In the genomic region with DNA sequence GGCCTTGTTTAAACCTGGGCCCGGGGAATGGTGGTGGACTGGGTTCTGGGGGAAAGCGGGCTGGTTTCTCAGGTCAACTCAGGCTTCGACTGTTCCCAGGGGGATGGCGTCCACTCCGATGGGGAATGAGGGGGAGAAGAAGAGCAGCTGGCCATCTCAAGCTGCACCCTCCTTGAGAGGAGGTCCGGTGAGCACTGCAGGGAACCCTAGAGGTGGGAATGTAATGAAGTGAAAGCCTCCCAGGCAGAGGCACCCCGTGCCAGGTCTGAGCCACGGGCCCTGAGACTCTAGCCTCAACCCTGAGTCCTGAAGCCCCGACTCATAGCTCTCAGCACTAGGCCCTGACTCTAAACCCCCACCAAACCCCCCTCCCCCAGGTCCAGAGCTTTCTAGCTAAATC, we compare ENCODE assay signal across 24 cellular contexts. TPM values are rescaled to one million over a fixed set of nuclear protein-coding genes. Genes with fewer than 3 reads are reported as not detected.
A peak's percentile ranks its signal among the peaks of the same experiment; 100 is the strongest.
DNase-seq lines count a peak whose midpoint lies in the region; ATAC-seq, FAIRE-seq and TF ChIP-seq lines count a peak whose summit lies in the region.
"Had no signal": no experiment of that assay in that cellular context is flagged by ENCODE, and none has a peak within 500 bp of the region (broad histone marks: within the 10 kb centered on the region; RNA-seq: fewer than 3 reads in every experiment).

No MANE protein-coding gene starts in this region.

- H3K9me3 ChIP-seq in K562 (replicated peaks; ENCODE audit: control insufficient read depth, insufficient read depth, low read depth, low read length), result no peaks in the 10 kb centered on the region
- H3K9me3 ChIP-seq: A549, tibial artery had no signal

- H2AFZ ChIP-seq in K562 (ENCODE audit: low read depth, low read length), result peak overlapping the region; percentile 99

- POLR2A ChIA-PET in activated CD4-positive, alpha-beta T cell treated with anti-CD3 and anti-CD28 coated beads, Interleukin-2, amount 10 ng/mL, durations not matched to agents 7 days and 5 days (lab: Charles Lee), result no interaction called here
- POLR2A ChIA-PET in K562 (lab: Yijun Ruan, JAX), result interaction anchor here (0.7 kb wide), 1 partner anchor 13 kb away, joined by 3 read pairs; no protein-coding TSS in a partner anchor

- no peak for TF ChIP-seq EP300 in K562 (IDR thresholded peaks at IDR 0.05; ENCODE audit: low read length)

- peaks cover 11% of the 10 kb centered on the region; the same call in 2 of the 3 replicates for H3K79me2 ChIP-seq in K562 (ENCODE audit: control insufficient read depth, insufficient read depth, low read length)

- intact Hi-C loops in activated CD4-positive, alpha-beta T cell treated with anti-CD3 and anti-CD28 coated beads, Interleukin-2, amount 10 ng/mL, durations not matched to agents 24 days and 14 days (cut with micrococcal nuclease), result loop anchor here (10.0 kb wide), 2 partner anchors 111 to 161 kb away; a partner anchor contains a TSS
- intact Hi-C loops in K562 (cut with micrococcal nuclease) (loop anchor here (5.0 kb wide), 1 partner anchor 143 kb away; no protein-coding TSS in a partner anchor), posterior vena cava (cut with DNase I) (loop anchor here in 1 of 2 donors (5.0 kb wide), 1 partner anchor 98 kb away; a partner anchor contains a TSS)

- peak overlapping the region; percentile 57 for H3K27ac Mint-ChIP-seq in activated CD4-positive, alpha-beta T cell treated with anti-CD3 and anti-CD28 coated beads, Interleukin-2, amount 10 ng/mL, durations not matched to agents 7 days and 5 days
- H3K27ac Mint-ChIP-seq in activated CD4-positive, alpha-beta T cell treated with anti-CD3 and anti-CD28 coated beads, Interleukin-2, amount 10 ng/mL, durations not matched to agents 24 days and 14 days, result no peak overlapping the region

- CTCF ChIA-PET in activated CD4-positive, alpha-beta T cell treated with anti-CD3 and anti-CD28 coated beads, Interleukin-2, amount 10 ng/mL, durations not matched to agents 7 days and 5 days (lab: Charles Lee), result interaction anchor here (0.7 to 2.2 kb wide), 5 partner anchors 13 to 40 kb away, joined by 3 to 4 read pairs (median 4); a partner anchor contains a TSS
- CTCF ChIA-PET in K562 (lab: Yijun Ruan, JAX; ENCODE audit: low intra/inter-chr PET ratio), result no interaction called here

- TF ChIP-seq CTCF in K562 (IDR thresholded peaks at IDR 0.05 in 2 of 3, conservative IDR thresholded peaks at IDR 0.05 in 1 of 3; ENCODE audit: insufficient read depth in 2 of 3, low read depth in 1 of 3, low read length in 3 of 3), result no peak

- H3K4me2 ChIP-seq in K562 (ENCODE audit: insufficient read depth, low read length), result no peak overlapping the region

- no peak overlapping the region for H3K27ac ChIP-seq in K562 (ENCODE audit: extremely low read depth, low read depth, low read length)

- FAIRE-seq in K562 (lab: Jason Lieb, UNC), result no peak
- FAIRE-seq: A549, H54 had no signal

- H3K9me3 Mint-ChIP-seq in activated CD4-positive, alpha-beta T cell treated with anti-CD3 and anti-CD28 coated beads, Interleukin-2, amount 10 ng/mL, durations not matched to agents 7 days and 5 days, result no peaks in the 10 kb centered on the region
- no peaks in the 10 kb centered on the region for H3K9me3 Mint-ChIP-seq in activated CD4-positive, alpha-beta T cell treated with anti-CD3 and anti-CD28 coated beads, Interleukin-2, amount 10 ng/mL, durations not matched to agents 24 days and 14 days
- H3K9me3 Mint-ChIP-seq: activated CD4-positive, alpha-beta memory T cell treated with anti-CD3 and anti-CD28 coated beads for 36 hours; CD8-positive, alpha-beta T cell; natural killer cell treated with Interleukin-12 subunit alpha and Interleukin-12 subunit beta and Interleukin-15 and Interleukin-18, amount 100 ng/mL, for 72 hours; T-helper 1 cell treated with Interleukin-12 subunit alpha and Interleukin-12 subunit beta and Interleukin-4 antibody, amounts not matched to agents 30 μg/mL and 1 μg/mL, for 36 hours had no signal

- WGBS in K562 (ENCODE audit: insufficient coverage, low coverage, missing lambda C conversion rate), result 47% methylated on average over 9 of the region's 9 CpGs

- in situ Hi-C loops in K562 (cut with MboI), result no loop called here

- no peak for TF ChIP-seq RAD21 in K562 (CRISPR knock-in tag; conservative IDR thresholded peaks at IDR 0.05 in 1 of 2, IDR thresholded peaks at IDR 0.05 in 1 of 2)

- H3K9me1 ChIP-seq in K562 (ENCODE audit: control insufficient read depth, insufficient read depth, low read length), result no peaks in the 10 kb centered on the region

- H3K36me3 ChIP-seq in H7 (replicated peaks; ENCODE audit: control insufficient read depth, insufficient read depth, low read length), result peaks cover 6% of the 10 kb centered on the region
- H3K36me3 ChIP-seq in K562 (ENCODE audit: control insufficient read depth, insufficient read depth, low read length), result peaks cover 17% of the 10 kb centered on the region; the same call in 2 of the 3 replicates

- no TSS peak for BruUV-seq in K562 (replicated peaks; lab: Mats Ljungman, UMichigan)

- H3K36me3 Mint-ChIP-seq in activated CD4-positive, alpha-beta T cell treated with anti-CD3 and anti-CD28 coated beads, Interleukin-2, amount 10 ng/mL, durations not matched to agents 7 days and 5 days (ENCODE audit: low read depth), result peaks cover 15% of the 10 kb centered on the region
- H3K36me3 Mint-ChIP-seq in activated CD4-positive, alpha-beta T cell treated with anti-CD3 and anti-CD28 coated beads, Interleukin-2, amount 10 ng/mL, durations not matched to agents 24 days and 14 days (ENCODE audit: low read depth), result peaks cover 19% of the 10 kb centered on the region
- H3K36me3 Mint-ChIP-seq: natural killer cell treated with Interleukin-12 subunit alpha and Interleukin-12 subunit beta and Interleukin-15 and Interleukin-18, amount 100 ng/mL, for 72 hours had no signal

- no peaks in the 10 kb centered on the region for H3K27me3 Mint-ChIP-seq in activated CD4-positive, alpha-beta T cell treated with anti-CD3 and anti-CD28 coated beads, Interleukin-2, amount 10 ng/mL, durations not matched to agents 7 days and 5 days
- H3K27me3 Mint-ChIP-seq in activated CD4-positive, alpha-beta T cell treated with anti-CD3 and anti-CD28 coated beads, Interleukin-2, amount 10 ng/mL, durations not matched to agents 24 days and 14 days, result peaks cover 2% of the 10 kb centered on the region
- H3K27me3 Mint-ChIP-seq: activated CD4-positive, alpha-beta memory T cell treated with anti-CD3 and anti-CD28 coated beads for 36 hours had no signal

- H3K4me3 ChIP-seq in H7 (ENCODE audit: insufficient read depth, low read depth, low read length), result no peak overlapping the region
- no peak overlapping the region for H3K4me3 ChIP-seq in K562
- H3K4me3 ChIP-seq: A549, lung had no signal

- H3K27me3 ChIP-seq in H7 (ENCODE audit: control insufficient read depth, insufficient read depth, low read length), result no peaks in the 10 kb centered on the region
- no peaks in the 10 kb centered on the region; a peak in 1 of 5 replicates for H3K27me3 ChIP-seq in K562 (ENCODE audit: control insufficient read depth in 2 of 2, insufficient read depth in 2 of 2, low read length in 2 of 2)
- H3K27me3 ChIP-seq: tibial artery had no signal

- H3K4me3 Mint-ChIP-seq in activated CD4-positive, alpha-beta T cell treated with anti-CD3 and anti-CD28 coated beads, Interleukin-2, amount 10 ng/mL, durations not matched to agents 7 days and 5 days, result no peak overlapping the region
- no peak overlapping the region for H3K4me3 Mint-ChIP-seq in activated CD4-positive, alpha-beta T cell treated with anti-CD3 and anti-CD28 coated beads, Interleukin-2, amount 10 ng/mL, durations not matched to agents 24 days and 14 days

- peak overlapping the region in 1 of 2 experiments; percentile 55; a peak in 2 of 4 replicates for H3K9ac ChIP-seq in K562 (ENCODE audit: insufficient read depth in 1 of 2, low read depth in 2 of 2, low read length in 2 of 2)

- ATAC-seq in K562 (no peak), GM19328 (IDR thresholded peaks at IDR 0.05; ENCODE audit: unreplicated experiment) (no peak)

- peaks cover 0 to 28% of the 10 kb centered on the region in 2 experiments; a peak in 3 of 5 replicates for H3K4me1 ChIP-seq in K562 (replicated peaks in 1 of 2; ENCODE audit: control insufficient read depth in 2 of 2, insufficient read depth in 2 of 2, low read length in 2 of 2)

- no peaks in the 10 kb centered on the region for H4K20me1 ChIP-seq in K562 (replicated peaks; ENCODE audit: control insufficient read depth, insufficient read depth, low read length)

- peaks cover 31% of the 10 kb centered on the region for H3K4me1 Mint-ChIP-seq in activated CD4-positive, alpha-beta T cell treated with anti-CD3 and anti-CD28 coated beads, Interleukin-2, amount 10 ng/mL, durations not matched to agents 7 days and 5 days
- H3K4me1 Mint-ChIP-seq in activated CD4-positive, alpha-beta T cell treated with anti-CD3 and anti-CD28 coated beads, Interleukin-2, amount 10 ng/mL, durations not matched to agents 24 days and 14 days, result peaks cover 22% of the 10 kb centered on the region

- TF ChIP-seq POLR2A in K562 (conservative IDR thresholded peaks at IDR 0.05), result no peak

- no peak for DNase-seq in activated CD4-positive, alpha-beta T cell treated with anti-CD3 and anti-CD28 coated beads, Interleukin-2, amount 10 ng/mL, durations not matched to agents 7 days and 5 days
- DNase-seq in activated CD4-positive, alpha-beta T cell treated with anti-CD3 and anti-CD28 coated beads, Interleukin-2, amount 10 ng/mL, durations not matched to agents 24 days and 14 days, result no peak
- peak; percentile 30 for DNase-seq in H7
- DNase-seq in K562 (ENCODE audit: extremely low read depth in 1 of 4, low spot score in 3 of 4), result no peak
- peak; percentile 80 for DNase-seq in posterior vena cava (ENCODE audit: low spot score)
- no peak for DNase-seq in activated gamma-delta T cell (lab: John Stamatoyannopoulos, UW)
- no peak for DNase-seq in amygdala (lab: John Stamatoyannopoulos, UW)
- DNase-seq: activated CD4-positive, alpha-beta memory T cell treated with anti-CD3 and anti-CD28 coated beads for 36 hours; activated naive CD4-positive, alpha-beta T cell treated with anti-CD3 and anti-CD28 coated beads, Interleukin-2, amount 50 U/mL, for 16 hours; CD8-positive, alpha-beta T cell; EL; left cardiac atrium; NCI-H1417 treated with DMSO at 0.1 percent for 48 hours; NCI-H2081 treated with DMSO at 0.1 percent for 48 hours; NCI-H226; RPMI8226; stimulated activated CD4-positive, alpha-beta T cell treated with anti-CD3 and anti-CD28 coated beads, Interleukin-2, amount 100 ng/mL, for 24 hours; tibial artery had no signal

RNA-seq across cellular contexts. Expression of a gene that starts 1.2 kb away (rescaled TPM):
- 10 to 100 TPM; 62.5 to 82.1 TPM for total RNA-seq in activated CD4-positive, alpha-beta T cell treated with anti-CD3 and anti-CD28 coated beads, Interleukin-2, amount 10 ng/mL, durations not matched to agents 7 days and 5 days
- 69.2 and 71.2 TPM in 2 replicates for total RNA-seq in activated CD4-positive, alpha-beta T cell treated with anti-CD3 and anti-CD28 coated beads, Interleukin-2, amount 10 ng/mL, durations not matched to agents 24 days and 14 days
- total RNA-seq in H7 (2014; rRNA removed; shearing (Covaris generic)), result 91.3 and 97.6 TPM in 2 replicates
- 14.9 and 44.1 TPM in 2 replicates for total RNA-seq in K562 (2011; cell fraction: chromatin; rRNA removed; ENCODE audit: low replicate concordance)
- 55.1 and 61.0 TPM in 2 replicates for total RNA-seq in K562 (2011; cell fraction: nucleolus; rRNA removed)
- 40.9 and 42.1 TPM in 2 replicates for total RNA-seq in K562 (2011; cell fraction: nucleoplasm; rRNA removed)
- total RNA-seq in K562 (2014; rRNA removed), result 32.5 and 42.4 TPM in 2 replicates
- total RNA-seq in K562 (2014; rRNA removed; fragmentation: Illumina TruSeq; extraction: Trizol), result 6.3 and 8.4 TPM in 2 replicates
- 17.1 and 17.6 TPM in 2 replicates for total RNA-seq in K562 (2015; rRNA removed; fragmentation: Illumina TruSeq; extraction: Trizol)
- 34.3 and 36.7 TPM in 2 replicates for total RNA-seq in K562 (2021)
- polyA plus RNA-seq in K562 (2011; rRNA removed), result 23.0 and 31.9 TPM in 2 replicates
- 49.9 and 76.4 TPM in 2 replicates for polyA plus RNA-seq in K562 (2011; cell fraction: cytosol; rRNA removed)
- 39.2 and 47.5 TPM in 2 replicates for polyA plus RNA-seq in K562 (2011; cell fraction: nucleus; rRNA removed)
- 35.6 and 54.1 TPM in 2 replicates for polyA plus RNA-seq in K562 (2012)
- polyA plus RNA-seq in K562 (2014; fragmentation: Illumina TruSeq; extraction: Trizol), result 24.4 and 38.2 TPM in 2 replicates
- 1 to 10 TPM; 1.3 to 2.1 TPM for polyA plus RNA-seq in K562 (2014; fragmentation: Nextera tagmentation; extraction: Ambion mirVana)
- polyA plus RNA-seq in K562 (2014; rRNA removed), result 37.0 and 37.9 TPM in 2 replicates
- 13.3 and 16.1 TPM in 2 replicates for polyA minus RNA-seq in K562 (2011; rRNA and poly(A)+ RNA removed)
- polyA minus RNA-seq in K562 (2011; cell fraction: cytosol; rRNA and poly(A)+ RNA removed), result 29.5 and 30.0 TPM in 2 replicates
- polyA minus RNA-seq in K562 (2011; cell fraction: nucleus; rRNA and poly(A)+ RNA removed), result 12.5 and 12.9 TPM in 2 replicates
- 10 to 100 TPM; 54.6 to 75.6 TPM for total RNA-seq in posterior vena cava

RNA-seq across cellular contexts. Expression of a gene that starts 35.1 kb away (rescaled TPM):
- not detected for total RNA-seq in activated CD4-positive, alpha-beta T cell treated with anti-CD3 and anti-CD28 coated beads, Interleukin-2, amount 10 ng/mL, durations not matched to agents 7 days and 5 days
- 0.26 and 0.61 TPM in 2 replicates for total RNA-seq in activated CD4-positive, alpha-beta T cell treated with anti-CD3 and anti-CD28 coated beads, Interleukin-2, amount 10 ng/mL, durations not matched to agents 24 days and 14 days
- total RNA-seq in H7 (2014; rRNA removed; shearing (Covaris generic)), result 47.3 and 59.0 TPM in 2 replicates
- 0.65 TPM in 1 of 2 replicates, not detected in the other for total RNA-seq in K562 (2011; cell fraction: chromatin; rRNA removed; ENCODE audit: low replicate concordance)
- total RNA-seq in K562 (2011; cell fraction: nucleolus; rRNA removed), result 0.92 and 1.3 TPM in 2 replicates
- total RNA-seq in K562 (2011; cell fraction: nucleoplasm; rRNA removed), result 0.44 and 0.61 TPM in 2 replicates
- total RNA-seq in K562 (2014; rRNA removed) (1.3 and 1.6 TPM in 2 replicates), K562 (2014; rRNA removed; fragmentation: Illumina TruSeq; extraction: Trizol) (0.29 and 0.40 TPM in 2 replicates), K562 (2015; rRNA removed; fragmentation: Illumina TruSeq; extraction: Trizol) (0.72 TPM in 2 replicates), K562 (2021) (2.1 TPM in 2 replicates), posterior vena cava (1 to 10 TPM in 1 of 2 donors, under 1 TPM in 1; 0.86 to 1.2 TPM)
- polyA plus RNA-seq in K562 (2011; rRNA removed) (0.36 and 1.6 TPM in 2 replicates), K562 (2014; fragmentation: Illumina TruSeq; extraction: Trizol) (1.2 and 1.7 TPM in 2 replicates), K562 (2014; fragmentation: Nextera tagmentation; extraction: Ambion mirVana) (under 1 TPM; 0.10 to 0.22 TPM), K562 (2014; rRNA removed) (1.3 TPM in 2 replicates)
- 0.66 and 1.7 TPM in 2 replicates for polyA plus RNA-seq in K562 (2011; cell fraction: cytosol; rRNA removed)
- 0.94 and 1.0 TPM in 2 replicates for polyA plus RNA-seq in K562 (2011; cell fraction: nucleus; rRNA removed)
- polyA plus RNA-seq in K562 (2012), result 1.2 TPM in 2 replicates
- polyA minus RNA-seq in K562 (2011; rRNA and poly(A)+ RNA removed), result 0.14 and 0.18 TPM in 2 replicates
- polyA minus RNA-seq in K562 (2011; cell fraction: cytosol; rRNA and poly(A)+ RNA removed), result 0.86 and 1.4 TPM in 2 replicates
- polyA minus RNA-seq in K562 (2011; cell fraction: nucleus; rRNA and poly(A)+ RNA removed), result 0.13 and 0.89 TPM in 2 replicates
- total RNA-seq: CD8-positive, alpha-beta T cell; natural killer cell treated with Interleukin-12 subunit alpha and Interleukin-12 subunit beta and Interleukin-15 and Interleukin-18, amount 100 ng/mL, for 72 hours had no signal

RNA-seq across cellular contexts. Expression of a gene that starts 36.1 kb away (rescaled TPM):
- not detected for total RNA-seq in activated CD4-positive, alpha-beta T cell treated with anti-CD3 and anti-CD28 coated beads, Interleukin-2, amount 10 ng/mL, durations not matched to agents 7 days and 5 days
- 4.4 and 4.8 TPM in 2 replicates for total RNA-seq in activated CD4-positive, alpha-beta T cell treated with anti-CD3 and anti-CD28 coated beads, Interleukin-2, amount 10 ng/mL, durations not matched to agents 24 days and 14 days
- total RNA-seq in H7 (2014; rRNA removed; shearing (Covaris generic)), result 24.4 and 24.6 TPM in 2 replicates
- not detected in 2 replicates for total RNA-seq in K562 (2011; cell fraction: chromatin; rRNA removed; ENCODE audit: low replicate concordance)
- 0.33 TPM in 1 of 2 replicates, not detected in the other for total RNA-seq in K562 (2011; cell fraction: nucleolus; rRNA removed)
- total RNA-seq in K562 (2011; cell fraction: nucleoplasm; rRNA removed), result 0.29 TPM in 1 of 2 replicates, not detected in the other
- total RNA-seq in K562 (2014; rRNA removed) (not detected in 2 replicates), K562 (2014; rRNA removed; fragmentation: Illumina TruSeq; extraction: Trizol) (not detected in 2 replicates), K562 (2015; rRNA removed; fragmentation: Illumina TruSeq; extraction: Trizol) (not detected in 2 replicates), K562 (2021) (0.18 and 0.22 TPM in 2 replicates), posterior vena cava (under 1 TPM; 0.33 to 0.51 TPM)
- polyA plus RNA-seq in K562 (2011; rRNA removed) (0.07 and 0.25 TPM in 2 replicates), K562 (2014; fragmentation: Illumina TruSeq; extraction: Trizol) (0.29 TPM in 1 of 2 replicates, not detected in the other), K562 (2014; fragmentation: Nextera tagmentation; extraction: Ambion mirVana) (under 1 TPM in 1 of 2 experiments, not detected in 1; 0.03 TPM), K562 (2014; rRNA removed) (0.32 and 0.70 TPM in 2 replicates)
- polyA plus RNA-seq in K562 (2011; cell fraction: cytosol; rRNA removed), result 0.92 TPM in 1 of 2 replicates, not detected in the other
- 0.15 and 0.64 TPM in 2 replicates for polyA plus RNA-seq in K562 (2011; cell fraction: nucleus; rRNA removed)
- 0.21 and 0.29 TPM in 2 replicates for polyA plus RNA-seq in K562 (2012)
- not detected in 2 replicates for polyA minus RNA-seq in K562 (2011; rRNA and poly(A)+ RNA removed)
- not detected in 2 replicates for polyA minus RNA-seq in K562 (2011; cell fraction: cytosol; rRNA and poly(A)+ RNA removed)
- polyA minus RNA-seq in K562 (2011; cell fraction: nucleus; rRNA and poly(A)+ RNA removed), result not detected in 2 replicates
- total RNA-seq: CD8-positive, alpha-beta T cell had no signal

RNA-seq across cellular contexts. Expression of a gene that starts 43.9 kb away (rescaled TPM):
- 100 to 1,000 TPM; 177 to 187 TPM for total RNA-seq in activated CD4-positive, alpha-beta T cell treated with anti-CD3 and anti-CD28 coated beads, Interleukin-2, amount 10 ng/mL, durations not matched to agents 7 days and 5 days
- 116 and 122 TPM in 2 replicates for total RNA-seq in activated CD4-positive, alpha-beta T cell treated with anti-CD3 and anti-CD28 coated beads, Interleukin-2, amount 10 ng/mL, durations not matched to agents 24 days and 14 days
- total RNA-seq in H7 (2014; rRNA removed; shearing (Covaris generic)), result 7.0 and 22.0 TPM in 2 replicates
- total RNA-seq in K562 (2011; cell fraction: chromatin; rRNA removed; ENCODE audit: low replicate concordance), result 2.1 and 2.7 TPM in 2 replicates
- total RNA-seq in K562 (2011; cell fraction: nucleolus; rRNA removed), result 0.83 and 2.1 TPM in 2 replicates
- 1.6 and 6.8 TPM in 2 replicates for total RNA-seq in K562 (2011; cell fraction: nucleoplasm; rRNA removed)
- total RNA-seq in K562 (2014; rRNA removed), result 0.53 and 1.00 TPM in 2 replicates
- 0.41 and 0.65 TPM in 2 replicates for total RNA-seq in K562 (2014; rRNA removed; fragmentation: Illumina TruSeq; extraction: Trizol)
- 0.76 and 0.98 TPM in 2 replicates for total RNA-seq in K562 (2015; rRNA removed; fragmentation: Illumina TruSeq; extraction: Trizol)
- total RNA-seq in K562 (2021), result 1.4 and 1.9 TPM in 2 replicates
- 0.39 and 1.1 TPM in 2 replicates for polyA plus RNA-seq in K562 (2011; rRNA removed)
- polyA plus RNA-seq in K562 (2011; cell fraction: cytosol; rRNA removed), result 0.21 and 0.86 TPM in 2 replicates
- 2.9 and 3.4 TPM in 2 replicates for polyA plus RNA-seq in K562 (2011; cell fraction: nucleus; rRNA removed)
- 2.1 and 3.5 TPM in 2 replicates for polyA plus RNA-seq in K562 (2012)
- 0.43 and 0.69 TPM in 2 replicates for polyA plus RNA-seq in K562 (2014; fragmentation: Illumina TruSeq; extraction: Trizol)
- polyA plus RNA-seq in K562 (2014; fragmentation: Nextera tagmentation; extraction: Ambion mirVana), result not detected
- 0.66 and 1.1 TPM in 2 replicates for polyA plus RNA-seq in K562 (2014; rRNA removed)
- polyA minus RNA-seq in K562 (2011; rRNA and poly(A)+ RNA removed), result 0.53 and 1.0 TPM in 2 replicates
- 2.4 and 2.7 TPM in 2 replicates for polyA minus RNA-seq in K562 (2011; cell fraction: cytosol; rRNA and poly(A)+ RNA removed)
- 0.94 and 2.2 TPM in 2 replicates for polyA minus RNA-seq in K562 (2011; cell fraction: nucleus; rRNA and poly(A)+ RNA removed)
- total RNA-seq in posterior vena cava, result 100 to 1,000 TPM; 146 to 154 TPM

RNA-seq across cellular contexts. Expression of a gene that starts 48.3 kb away (rescaled TPM):
- total RNA-seq in activated CD4-positive, alpha-beta T cell treated with anti-CD3 and anti-CD28 coated beads, Interleukin-2, amount 10 ng/mL, durations not matched to agents 7 days and 5 days, result 10 to 100 TPM; 26.8 to 29.6 TPM
- total RNA-seq in activated CD4-positive, alpha-beta T cell treated with anti-CD3 and anti-CD28 coated beads, Interleukin-2, amount 10 ng/mL, durations not matched to agents 24 days and 14 days, result 25.8 and 27.0 TPM in 2 replicates
- total RNA-seq in H7 (2014; rRNA removed; shearing (Covaris generic)), result 62.1 and 67.1 TPM in 2 replicates
- 8.4 and 14.4 TPM in 2 replicates for total RNA-seq in K562 (2011; cell fraction: chromatin; rRNA removed; ENCODE audit: low replicate concordance)
- 14.2 and 16.0 TPM in 2 replicates for total RNA-seq in K562 (2011; cell fraction: nucleolus; rRNA removed)
- total RNA-seq in K562 (2011; cell fraction: nucleoplasm; rRNA removed), result 11.1 and 12.8 TPM in 2 replicates
- total RNA-seq in K562 (2014; rRNA removed), result 58.2 and 68.3 TPM in 2 replicates
- total RNA-seq in K562 (2014; rRNA removed; fragmentation: Illumina TruSeq; extraction: Trizol), result 16.5 and 16.8 TPM in 2 replicates
- 40.7 and 42.2 TPM in 2 replicates for total RNA-seq in K562 (2015; rRNA removed; fragmentation: Illumina TruSeq; extraction: Trizol)
- total RNA-seq in K562 (2021), result 33.3 and 36.0 TPM in 2 replicates
- polyA plus RNA-seq in K562 (2011; rRNA removed), result 15.4 and 16.6 TPM in 2 replicates
- 16.9 and 23.2 TPM in 2 replicates for polyA plus RNA-seq in K562 (2011; cell fraction: cytosol; rRNA removed)
- 11.9 and 16.8 TPM in 2 replicates for polyA plus RNA-seq in K562 (2011; cell fraction: nucleus; rRNA removed)
- polyA plus RNA-seq in K562 (2012), result 21.5 and 32.5 TPM in 2 replicates
- 15.7 and 26.0 TPM in 2 replicates for polyA plus RNA-seq in K562 (2014; fragmentation: Illumina TruSeq; extraction: Trizol)
- polyA plus RNA-seq in K562 (2014; fragmentation: Nextera tagmentation; extraction: Ambion mirVana), result 1 to 10 TPM; 1.4 to 4.5 TPM
- polyA plus RNA-seq in K562 (2014; rRNA removed), result 42.8 and 51.3 TPM in 2 replicates
- 5.3 and 7.0 TPM in 2 replicates for polyA minus RNA-seq in K562 (2011; rRNA and poly(A)+ RNA removed)
- polyA minus RNA-seq in K562 (2011; cell fraction: cytosol; rRNA and poly(A)+ RNA removed), result 7.3 and 12.9 TPM in 2 replicates
- polyA minus RNA-seq in K562 (2011; cell fraction: nucleus; rRNA and poly(A)+ RNA removed), result 10.0 and 13.6 TPM in 2 replicates
- total RNA-seq in posterior vena cava, result 10 to 100 TPM; 10.5 to 12.7 TPM

Comparison
In these comparisons a context has a peak if more than half of its experiments do, and no peak if none do; other contexts are left out.
1. DNase-seq: peak in H7 (single experiment) and posterior vena cava (single experiment); none in activated CD4-positive, alpha-beta T cell treated with anti-CD3 and anti-CD28 coated beads, Interleukin-2, amount 10 ng/mL, durations not matched to agents 7 days and 5 days (single experiment), activated CD4-positive, alpha-beta T cell treated with anti-CD3 and anti-CD28 coated beads, Interleukin-2, amount 10 ng/mL, durations not matched to agents 24 days and 14 days (single experiment), K562 (0 of 4), activated gamma-delta T cell (single experiment) and amygdala (0 of 56).
2. RNA of a gene that starts 35.1 kb away (total RNA-seq): 47.3 to 59.0 TPM in H7; 0.29 to 2.1 TPM in K562, 0.86 to 1.2 TPM in posterior vena cava, 0.26 to 0.61 TPM in activated CD4-positive, alpha-beta T cell treated with anti-CD3 and anti-CD28 coated beads, Interleukin-2, amount 10 ng/mL, durations not matched to agents 24 days and 14 days and not detected in activated CD4-positive, alpha-beta T cell treated with anti-CD3 and anti-CD28 coated beads, Interleukin-2, amount 10 ng/mL, durations not matched to agents 7 days and 5 days; every median in the first group is over 10 times any median in the second.